ENCODE assay signal across 23 cellular contexts in the genomic region with DNA sequence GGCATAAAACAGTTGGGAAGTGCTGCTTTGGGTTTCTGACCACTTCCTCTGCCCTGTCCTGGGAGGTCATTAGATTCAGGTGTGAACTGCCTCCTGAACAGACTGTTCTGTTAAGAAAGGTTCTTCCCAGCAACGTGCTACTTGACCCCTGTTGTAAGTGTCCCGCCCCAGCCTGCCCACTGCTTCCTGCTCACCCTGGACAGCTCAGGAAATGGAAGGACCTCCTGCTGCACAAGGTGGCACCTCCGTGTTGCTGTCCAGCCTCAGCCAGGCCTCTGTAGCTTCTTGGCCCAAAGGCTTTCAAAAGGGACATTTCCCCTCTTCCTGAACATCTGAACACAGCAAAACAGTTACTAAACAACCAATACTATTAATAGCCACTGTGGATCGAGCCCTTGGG. TPM values are rescaled to one million over a fixed set of nuclear protein-coding genes. Genes with fewer than 3 reads are reported as not detected.
"Had no signal": no experiment of that assay in that cellular context is flagged by ENCODE, and none has a peak within 500 bp of the region (broad histone marks: within the 10 kb centered on the region; RNA-seq: fewer than 3 reads in every experiment).

No MANE protein-coding gene starts in this region.

- DNase-seq: activated CD4-positive, alpha-beta T cell treated with anti-CD3 and anti-CD28 coated beads for 4 hours; activated CD8-positive, alpha-beta T cell treated with anti-CD3 and anti-CD28 coated beads for 36 hours; activated naive CD4-positive, alpha-beta T cell treated with anti-CD3 and anti-CD28 coated beads for 36 hours; activated naive CD8-positive, alpha-beta T cell treated with anti-CD3 and anti-CD28 coated beads, Interleukin-2, amount 50 U/mL, for 24 hours; activated T-cell treated with anti-CD3 and anti-CD28 coated beads, Interleukin-2, amount 50 U/mL, for 24 hours; anterior cingulate cortex; caudate nucleus; erythroblast; head of caudate nucleus; left ventricle myocardium superior; mesenchymal stem cell; mucosa of descending colon; naive B cell; spleen; stimulated activated CD4-positive, alpha-beta T cell treated with anti-CD3 and anti-CD28 coated beads, Interleukin-4, amount 100 ng/mL, for 4 hours; stimulated activated naive B cell treated with anti-CD40 and anti-IgM and Interleukin-4, amounts not matched to agents 10 μg/mL and 1 μg/mL and 100 μg/mL, for 72 hours; SW 1271; T-helper 2 cell had no signal

- H3K4me3 ChIP-seq: mucosa of descending colon, spleen, vagina had no signal

- H3K27ac ChIP-seq: parathyroid adenoma, spleen, vagina had no signal

- H3K4me1 ChIP-seq: parathyroid adenoma had no signal

- H3K4me1 Mint-ChIP-seq: activated naive CD8-positive, alpha-beta T cell treated with anti-CD3 and anti-CD28 coated beads, Interleukin-2, amount 50 U/mL, for 24 hours; naive B cell; stimulated activated naive B cell treated with anti-CD40 and anti-IgM and Interleukin-4, amounts not matched to agents 10 μg/mL and 1 μg/mL and 100 μg/mL, for 72 hours; WTC11 had no signal

- H3K9me3 ChIP-seq: mucosa of descending colon, spleen, vagina had no signal

- H3K36me3 Mint-ChIP-seq: brain; naive B cell; stimulated activated naive B cell treated with anti-CD40 and anti-IgM and Interleukin-4, amounts not matched to agents 10 μg/mL and 1 μg/mL and 100 μg/mL, for 72 hours; WTC11 had no signal

- H3K27ac Mint-ChIP-seq: activated CD8-positive, alpha-beta T cell treated with anti-CD3 and anti-CD28 coated beads for 36 hours; activated naive CD4-positive, alpha-beta T cell treated with anti-CD3 and anti-CD28 coated beads for 36 hours; activated naive CD8-positive, alpha-beta T cell treated with anti-CD3 and anti-CD28 coated beads, Interleukin-2, amount 50 U/mL, for 24 hours; activated T-cell treated with anti-CD3 and anti-CD28 coated beads, Interleukin-2, amount 50 U/mL, for 24 hours; brain; stimulated activated naive B cell treated with anti-CD40 and anti-IgM and Interleukin-4, amounts not matched to agents 10 μg/mL and 1 μg/mL and 100 μg/mL, for 72 hours; WTC11 had no signal

- H3K36me3 ChIP-seq: spleen, vagina had no signal

- H3K9me3 Mint-ChIP-seq: activated CD8-positive, alpha-beta T cell treated with anti-CD3 and anti-CD28 coated beads for 36 hours; activated naive CD4-positive, alpha-beta T cell treated with anti-CD3 and anti-CD28 coated beads for 36 hours; activated naive CD8-positive, alpha-beta T cell treated with anti-CD3 and anti-CD28 coated beads, Interleukin-2, amount 50 U/mL, for 24 hours; activated T-cell treated with anti-CD3 and anti-CD28 coated beads, Interleukin-2, amount 50 U/mL, for 24 hours had no signal

- H3K4me3 Mint-ChIP-seq: activated CD8-positive, alpha-beta T cell treated with anti-CD3 and anti-CD28 coated beads for 36 hours; activated naive CD4-positive, alpha-beta T cell treated with anti-CD3 and anti-CD28 coated beads for 36 hours; activated naive CD8-positive, alpha-beta T cell treated with anti-CD3 and anti-CD28 coated beads, Interleukin-2, amount 50 U/mL, for 24 hours; activated T-cell treated with anti-CD3 and anti-CD28 coated beads, Interleukin-2, amount 50 U/mL, for 24 hours; brain; naive B cell; stimulated activated naive B cell treated with anti-CD40 and anti-IgM and Interleukin-4, amounts not matched to agents 10 μg/mL and 1 μg/mL and 100 μg/mL, for 72 hours; WTC11 had no signal

- ATAC-seq: activated CD8-positive, alpha-beta T cell treated with anti-CD3 and anti-CD28 coated beads for 36 hours; activated naive CD8-positive, alpha-beta T cell treated with anti-CD3 and anti-CD28 coated beads, Interleukin-2, amount 50 U/mL, for 24 hours; left ventricle myocardium superior; mucosa of descending colon; stimulated activated naive B cell treated with anti-CD40 and anti-IgM and Interleukin-4, amounts not matched to agents 10 μg/mL and 1 μg/mL and 100 μg/mL, for 72 hours; WTC11 had no signal

- H3K27me3 Mint-ChIP-seq: activated CD8-positive, alpha-beta T cell treated with anti-CD3 and anti-CD28 coated beads for 36 hours; activated naive CD8-positive, alpha-beta T cell treated with anti-CD3 and anti-CD28 coated beads, Interleukin-2, amount 50 U/mL, for 24 hours; activated T-cell treated with anti-CD3 and anti-CD28 coated beads, Interleukin-2, amount 50 U/mL, for 24 hours; stimulated activated naive B cell treated with anti-CD40 and anti-IgM and Interleukin-4, amounts not matched to agents 10 μg/mL and 1 μg/mL and 100 μg/mL, for 72 hours had no signal

RNA-seq across cellular contexts. Expression of a gene that starts 5.3 kb away (rescaled TPM):
- total RNA-seq: kidney epithelial cell had no signal
